ENCODE assay signal across 8 cellular contexts in genomic region chr6:27250955-27251671, GRCh38. TPM values are rescaled to one million over a fixed set of nuclear protein-coding genes. Genes with fewer than 3 reads are reported as not detected.
DNase-seq lines count a peak whose midpoint lies in the region; ATAC-seq, FAIRE-seq and TF ChIP-seq lines count a peak whose summit lies in the region.

No MANE protein-coding gene starts in this region.

- H3K36me3 Mint-ChIP-seq in T-cell = no peaks in the 10 kb centered on the region

- FAIRE-seq in kidney (lab: Jason Lieb, UNC) = no peak

- H3K27ac Mint-ChIP-seq in T-cell = peak overlapping the region in 1 of 2 donors; percentile 59

- H3K9me3 ChIP-seq in MG63 (no peaks in the 10 kb centered on the region), kidney (ENCODE audit: control insufficient read depth in 1 of 2, low read length in 2 of 2) (no peaks in the 10 kb centered on the region)

- intact Hi-C loops in kidney (cut with DNase I) = no loop called here

- no peak overlapping the region for H3K9ac ChIP-seq in kidney (ENCODE audit: low read length in 2 of 2)

- H3K4me3 ChIP-seq in H7 (ENCODE audit: insufficient read depth, low read depth, low read length) (peak overlapping the region; percentile 58), MG63 (peak overlapping the region; percentile 55), astrocyte of the spinal cord (ENCODE audit: low read depth, low read length) (peak overlapping the region; percentile 47), kidney (ENCODE audit: low read length in 2 of 2) (peak overlapping the region; percentile 47 to 53)

- H3K27me3 ChIP-seq in H7 (ENCODE audit: control insufficient read depth, insufficient read depth, low read length) = peaks cover 36% of the 10 kb centered on the region
- no peaks in the 10 kb centered on the region for H3K27me3 ChIP-seq in MG63

- H3K9me3 Mint-ChIP-seq in T-cell = no peaks in the 10 kb centered on the region

- peaks cover 0 to 6% of the 10 kb centered on the region in 2 donors for H3K4me1 ChIP-seq in kidney (ENCODE audit: control insufficient read depth in 1 of 2, insufficient read depth in 1 of 2, low read depth in 1 of 2, low read length in 2 of 2)

- H3K4me1 Mint-ChIP-seq in T-cell = peaks cover 6 to 15% (median 12%) of the 10 kb centered on the region in 3 donors

- TF ChIP-seq CTCF in astrocyte of the spinal cord (IDR thresholded peaks at IDR 0.05; ENCODE audit: low read depth, low read length) (no peak), kidney (IDR thresholded peaks at IDR 0.05; ENCODE audit: borderline replicate concordance, extremely low read depth, insufficient read depth) (no peak)

- H3K36me3 ChIP-seq in H7 (replicated peaks; ENCODE audit: control insufficient read depth, insufficient read depth, low read length) (no peaks in the 10 kb centered on the region), MG63 (no peaks in the 10 kb centered on the region), kidney (ENCODE audit: control insufficient read depth in 1 of 2, insufficient read depth in 2 of 2, low read length in 2 of 2) (no peaks in the 10 kb centered on the region)

- H3K27ac ChIP-seq in kidney (ENCODE audit: low read depth in 2 of 2, low read length in 2 of 2) = no peak overlapping the region

- CTCF ChIA-PET in T-cell (lab: Charles Lee) = interaction anchor here in 1 of 2 donors (0.6 to 0.7 kb wide), 2 partner anchors 23 to 124 kb away, joined by 3 to 7 read pairs; no protein-coding TSS in a partner anchor

- POLR2A ChIA-PET in T-cell (lab: Charles Lee) = no interaction called here

- peak overlapping the region; percentile 82 to 90 (median 84) for H3K4me3 Mint-ChIP-seq in T-cell

- ATAC-seq in T-cell (replicated peaks in 1 of 4) = peak; percentile 72 to 77 (median 76)
- ATAC-seq in HG02840 (IDR thresholded peaks at IDR 0.05; ENCODE audit: low FRiP score, unreplicated experiment) = no peak

- in situ Hi-C loops in G401 (cut with HindIII; ENCODE audit: low sequenced_read_pairs) = no loop called here
- in situ Hi-C loops in astrocyte of the spinal cord (cut with HindIII; ENCODE audit: low sequenced_read_pairs) = no loop called here

- peaks cover 48 to 65% of the 10 kb centered on the region in 2 donors for H3K27me3 Mint-ChIP-seq in T-cell

- DNase-seq in G401 (ENCODE audit: low spot score) = peak; percentile 89
- peak; percentile 97 for DNase-seq in H7
- peak; percentile 81 for DNase-seq in MG63
- DNase-seq in T-cell = peak in 28 of 34 experiments; percentile 8 to 63 (median 26)
- no peak for DNase-seq in astrocyte of the spinal cord (ENCODE audit: low read depth, low spot score)
- peak; percentile 96 for DNase-seq in kidney
- peak; percentile 57 to 60 for DNase-seq in stimulated activated CD4-positive, alpha-beta T cell treated with anti-CD3 and anti-CD28 coated beads, Interleukin-2, amount 100 ng/mL, for 48 hours

RNA-seq across cellular contexts. Expression of gene PRSS16, which starts 3.6 kb away (rescaled TPM):
- 7.3 and 12.9 TPM in 2 replicates for total RNA-seq in G401 (2014; rRNA removed; shearing (Covaris generic))
- total RNA-seq in H7 (2014; rRNA removed; shearing (Covaris generic)) = 5.0 and 5.2 TPM in 2 replicates
- 0.33 TPM in 1 of 2 replicates, not detected in the other for total RNA-seq in MG63 (2014; rRNA removed; shearing (Covaris generic); ENCODE audit: low replicate concordance)
- total RNA-seq in T-cell = 1 to 10 TPM in 4 of 5 donors, under 1 TPM in 1; 0.43 to 3.2 (median 2.1) TPM
- 11.2 TPM for total RNA-seq in kidney
- 5.1 TPM for polyA plus RNA-seq in kidney (ENCODE audit: insufficient read depth, low read depth, low replicate concordance)
